In genomic region chr12:29781705-29782266, GRCh38 we compare ENCODE assay signal across 9 cellular contexts. TPM values are rescaled to one million over a fixed set of nuclear protein-coding genes. Genes with fewer than 3 reads are reported as not detected.
DNase-seq lines count a peak whose midpoint lies in the region; ATAC-seq, FAIRE-seq and TF ChIP-seq lines count a peak whose summit lies in the region.
"Had no signal": no experiment of that assay in that cellular context is flagged by ENCODE, and none has a peak within 500 bp of the region (broad histone marks: within the 10 kb centered on the region; RNA-seq: fewer than 3 reads in every experiment).

No MANE protein-coding gene starts in this region.

- H3K9ac ChIP-seq in kidney (ENCODE audit: low read length in 2 of 2): peak overlapping the region in 1 of 2 donors; percentile 61
- no peak overlapping the region for H3K9ac ChIP-seq in colonic mucosa (ENCODE audit: low read depth in 2 of 2, low read length in 2 of 2)

- H3K27ac ChIP-seq in AG04450 (ENCODE audit: low read depth, low read length) (no peak overlapping the region), kidney (ENCODE audit: low read depth in 2 of 2, low read length in 2 of 2) (peak overlapping the region in 1 of 2 donors; percentile 56), colonic mucosa (no peak overlapping the region)

- peak overlapping the region; percentile 88 for H3K4me3 ChIP-seq in AG04450 (ENCODE audit: low read depth, low read length)
- H3K4me3 ChIP-seq in NB4 (ENCODE audit: low read depth, low read length): peak overlapping the region; percentile 38
- peak overlapping the region; percentile 77 to 83 for H3K4me3 ChIP-seq in kidney (ENCODE audit: low read length in 2 of 2)
- H3K4me3 ChIP-seq in colonic mucosa: no peak overlapping the region

- TF ChIP-seq CTCF in AG04450 (IDR thresholded peaks at IDR 0.05; ENCODE audit: low read depth, low read length): no peak
- no peak for TF ChIP-seq CTCF in NB4 (IDR thresholded peaks at IDR 0.05; ENCODE audit: low read depth, low read length)
- no peak for TF ChIP-seq CTCF in kidney (IDR thresholded peaks at IDR 0.05; ENCODE audit: borderline replicate concordance, extremely low read depth, insufficient read depth)
- TF ChIP-seq CTCF in GM20000 (IDR thresholded peaks at IDR 0.05; ENCODE audit: extremely low read depth, missing control alignments): no peak
- TF ChIP-seq CTCF in colonic mucosa (IDR thresholded peaks at IDR 0.05): no peak

- no peak for FAIRE-seq in kidney (lab: Jason Lieb, UNC)

- POLR2A ChIA-PET in AG04450 (lab: Yijun Ruan, JAX): interaction anchor here (1.0 kb wide), 3 partner anchors 15 to 43 kb away, joined by 3 read pairs; no protein-coding TSS in a partner anchor

- CTCF ChIA-PET in AG04450 (lab: Charles Lee): interaction anchor here (1.5 kb wide), 1 partner anchor 261 kb away, joined by 4 read pairs; no protein-coding TSS in a partner anchor

- H3K36me3 ChIP-seq in kidney (ENCODE audit: control insufficient read depth in 1 of 2, insufficient read depth in 2 of 2, low read length in 2 of 2) (no peaks in the 10 kb centered on the region), colonic mucosa (no peaks in the 10 kb centered on the region)

- peaks cover 6% of the 10 kb centered on the region for H3K27me3 ChIP-seq in AG04450 (ENCODE audit: control insufficient read depth, insufficient read depth, low read length)
- peaks cover 19% of the 10 kb centered on the region for H3K27me3 ChIP-seq in colonic mucosa

- ATAC-seq in GM21576 (IDR thresholded peaks at IDR 0.05; ENCODE audit: unreplicated experiment): peak; percentile 13
- ATAC-seq: stimulated activated naive B cell treated with anti-CD40 and anti-IgM and Interleukin-4, amounts not matched to agents 10 μg/mL and 1 μg/mL and 100 μg/mL, for 72 hours had no signal

- H3K4me1 ChIP-seq in kidney (ENCODE audit: control insufficient read depth in 1 of 2, insufficient read depth in 1 of 2, low read depth in 1 of 2, low read length in 2 of 2) (peaks cover 0 to 3% of the 10 kb centered on the region in 2 donors), colonic mucosa (no peaks in the 10 kb centered on the region)

- TF ChIP-seq POLR2A in NB4 (IDR thresholded peaks at IDR 0.05; ENCODE audit: extremely low read depth, insufficient read length): no peak

- no peak for DNase-seq in AG04450 (ENCODE audit: low read depth, low spot score)
- DNase-seq in NB4 (ENCODE audit: low read depth): no peak
- no peak for DNase-seq in kidney
- no peak for DNase-seq in NCI-H2227 (lab: John Stamatoyannopoulos, UW; ENCODE audit: unreplicated experiment)
- no peak for DNase-seq in UCSD-AML1 (lab: John Stamatoyannopoulos, UW; ENCODE audit: unreplicated experiment)
- no peak for DNase-seq in GM20000 (ENCODE audit: low spot score)
- DNase-seq in colonic mucosa: no peak
- DNase-seq: stimulated activated naive B cell treated with anti-CD40 and anti-IgM and Interleukin-4, amounts not matched to agents 10 μg/mL and 1 μg/mL and 100 μg/mL, for 72 hours had no signal

- intact Hi-C loops in kidney (cut with DNase I): no loop called here
- intact Hi-C loops in colonic mucosa (cut with DNase I): no loop called here

- H3K9me3 ChIP-seq in AG04450 (ENCODE audit: control insufficient read depth, insufficient read depth, low read length) (no peaks in the 10 kb centered on the region), kidney (ENCODE audit: control insufficient read depth in 1 of 2, low read length in 2 of 2) (peaks cover 0 to 6% of the 10 kb centered on the region in 2 donors), colonic mucosa (no peaks in the 10 kb centered on the region)

RNA-seq across cellular contexts. Expression of gene TMTC1, which starts 2.0 kb away (rescaled TPM):
- polyA plus RNA-seq in AG04450 (2011; rRNA removed) (59.8 and 66.8 TPM in 2 replicates), kidney (ENCODE audit: insufficient read depth, low read depth, low replicate concordance) (10.9 TPM)
- polyA minus RNA-seq in AG04450 (2011; rRNA and poly(A)+ RNA removed): 127 and 131 TPM in 2 replicates
- total RNA-seq in kidney (58.8 TPM), colonic mucosa (1 to 10 TPM; 3.3 to 6.3 TPM)
